In genomic region chr14:95218006-95218405, GRCh38 we compare ENCODE assay signal across 22 cellular contexts.
DNase-seq lines count a peak whose midpoint lies in the region; TF ChIP-seq lines count a peak whose summit lies in the region.
"Had no signal": no experiment of that assay in that cellular context is flagged by ENCODE, and none has a peak within 500 bp of the region (broad histone marks: within the 10 kb centered on the region; RNA-seq: fewer than 3 reads in every experiment).

No MANE protein-coding gene starts in this region.

- peaks cover 20% of the 10 kb centered on the region; the same call in 1 of the 2 replicates for H3K36me3 ChIP-seq in BLaER1
- H3K36me3 ChIP-seq in SJCRH30, result peaks cover 8% of the 10 kb centered on the region; the same call in 1 of the 2 replicates
- H3K36me3 ChIP-seq: HAP-1 had no signal

- H3K27me3 ChIP-seq in BLaER1, result no peaks in the 10 kb centered on the region
- no peaks in the 10 kb centered on the region for H3K27me3 ChIP-seq in SJCRH30

- H3K9me3 Mint-ChIP-seq in glutamatergic neuron (ENCODE audit: unreplicated experiment), result peaks cover 11% of the 10 kb centered on the region
- H3K9me3 Mint-ChIP-seq in mesothelial cell of epicardium, result no peaks in the 10 kb centered on the region
- H3K9me3 Mint-ChIP-seq in activated T-helper 1 cell treated with anti-CD3 and anti-CD28 coated beads, Interleukin-12 subunit alpha, Interleukin-12 subunit beta, Interleukin-2, Interleukin-4 antibody, amounts not matched to agents 30 ng/mL and 10 ng/mL and 1 ng/mL, durations not matched to agents 14 hours and 24 hours and 36 hours, result no peaks in the 10 kb centered on the region
- H3K9me3 Mint-ChIP-seq in activated CD4-positive, alpha-beta T cell treated with anti-CD3 and anti-CD28 coated beads, Interleukin-2, amount 10 ng/mL, durations not matched to agents 24 days and 14 days, result no peaks in the 10 kb centered on the region
- H3K9me3 Mint-ChIP-seq: CD8-positive, alpha-beta memory T cell; GM23338 had no signal

- H4K20me1 ChIP-seq in BLaER1, result no peaks in the 10 kb centered on the region

- H3K4me1 Mint-ChIP-seq in glutamatergic neuron (ENCODE audit: low read depth, unreplicated experiment) (peaks cover 55% of the 10 kb centered on the region), mesothelial cell of epicardium (peaks cover 71% of the 10 kb centered on the region)
- no peaks in the 10 kb centered on the region for H3K4me1 Mint-ChIP-seq in activated T-helper 1 cell treated with anti-CD3 and anti-CD28 coated beads, Interleukin-12 subunit alpha, Interleukin-12 subunit beta, Interleukin-2, Interleukin-4 antibody, amounts not matched to agents 30 ng/mL and 10 ng/mL and 1 ng/mL, durations not matched to agents 14 hours and 24 hours and 36 hours (ENCODE audit: low read depth)
- H3K4me1 Mint-ChIP-seq in activated CD4-positive, alpha-beta T cell treated with anti-CD3 and anti-CD28 coated beads, Interleukin-2, amount 10 ng/mL, durations not matched to agents 24 days and 14 days, result no peaks in the 10 kb centered on the region
- H3K4me1 Mint-ChIP-seq: CD4-positive, CD25-positive, alpha-beta regulatory T cell; CD8-positive, alpha-beta memory T cell had no signal

- H3K9ac ChIP-seq in BLaER1, result no peak overlapping the region

- TF ChIP-seq CTCF in glutamatergic neuron (IDR thresholded peaks at IDR 0.05; ENCODE audit: partially characterized antibody, unreplicated experiment) (no peak), mesothelial cell of epicardium (IDR thresholded peaks at IDR 0.05; ENCODE audit: unreplicated experiment) (no peak)

- H3K27ac Mint-ChIP-seq in glutamatergic neuron (ENCODE audit: unreplicated experiment) (peak overlapping the region; percentile 96), mesothelial cell of epicardium (peak overlapping the region; percentile 78)
- no peak overlapping the region for H3K27ac Mint-ChIP-seq in activated T-helper 1 cell treated with anti-CD3 and anti-CD28 coated beads, Interleukin-12 subunit alpha, Interleukin-12 subunit beta, Interleukin-2, Interleukin-4 antibody, amounts not matched to agents 30 ng/mL and 10 ng/mL and 1 ng/mL, durations not matched to agents 14 hours and 24 hours and 36 hours
- H3K27ac Mint-ChIP-seq in activated CD4-positive, alpha-beta T cell treated with anti-CD3 and anti-CD28 coated beads, Interleukin-2, amount 10 ng/mL, durations not matched to agents 24 days and 14 days, result no peak overlapping the region
- H3K27ac Mint-ChIP-seq: CD4-positive, CD25-positive, alpha-beta regulatory T cell; CD8-positive, alpha-beta memory T cell; GM23338; HFFc6 had no signal

- H3K4me1 ChIP-seq in BLaER1, result peaks cover 29% of the 10 kb centered on the region
- H3K4me1 ChIP-seq in SJCRH30, result peaks cover 59% of the 10 kb centered on the region
- H3K4me1 ChIP-seq: HAP-1 had no signal

- H3K4me3 Mint-ChIP-seq in glutamatergic neuron (ENCODE audit: unreplicated experiment) (peak overlapping the region; percentile 5), mesothelial cell of epicardium (no peak overlapping the region)
- no peak overlapping the region for H3K4me3 Mint-ChIP-seq in activated T-helper 1 cell treated with anti-CD3 and anti-CD28 coated beads, Interleukin-12 subunit alpha, Interleukin-12 subunit beta, Interleukin-2, Interleukin-4 antibody, amounts not matched to agents 30 ng/mL and 10 ng/mL and 1 ng/mL, durations not matched to agents 14 hours and 24 hours and 36 hours
- H3K4me3 Mint-ChIP-seq in activated CD4-positive, alpha-beta T cell treated with anti-CD3 and anti-CD28 coated beads, Interleukin-2, amount 10 ng/mL, durations not matched to agents 24 days and 14 days, result no peak overlapping the region
- H3K4me3 Mint-ChIP-seq: CD4-positive, CD25-positive, alpha-beta regulatory T cell; CD8-positive, alpha-beta memory T cell; GM23338; HFFc6 had no signal

- H3K36me3 Mint-ChIP-seq in glutamatergic neuron (ENCODE audit: unreplicated experiment) (peaks cover 9% of the 10 kb centered on the region), mesothelial cell of epicardium (peaks cover 23% of the 10 kb centered on the region)
- H3K36me3 Mint-ChIP-seq in activated T-helper 1 cell treated with anti-CD3 and anti-CD28 coated beads, Interleukin-12 subunit alpha, Interleukin-12 subunit beta, Interleukin-2, Interleukin-4 antibody, amounts not matched to agents 30 ng/mL and 10 ng/mL and 1 ng/mL, durations not matched to agents 14 hours and 24 hours and 36 hours (ENCODE audit: low read depth), result no peaks in the 10 kb centered on the region
- H3K36me3 Mint-ChIP-seq in activated CD4-positive, alpha-beta T cell treated with anti-CD3 and anti-CD28 coated beads, Interleukin-2, amount 10 ng/mL, durations not matched to agents 24 days and 14 days (ENCODE audit: low read depth), result no peaks in the 10 kb centered on the region
- H3K36me3 Mint-ChIP-seq: CD8-positive, alpha-beta memory T cell had no signal

- no peak for DNase-seq in SJCRH30
- DNase-seq in glutamatergic neuron, result no peak
- no peak for DNase-seq in mesothelial cell of epicardium (ENCODE audit: low spot score in 2 of 2, unreplicated experiment in 2 of 2)
- DNase-seq in globus pallidus (ENCODE audit: low spot score), result no peak
- no peak for DNase-seq in activated T-helper 1 cell treated with anti-CD3 and anti-CD28 coated beads, Interleukin-12 subunit alpha, Interleukin-12 subunit beta, Interleukin-2, Interleukin-4 antibody, amounts not matched to agents 30 ng/mL and 10 ng/mL and 1 ng/mL, durations not matched to agents 14 hours and 24 hours and 36 hours (ENCODE audit: low spot score)
- DNase-seq in activated CD4-positive, alpha-beta T cell treated with anti-CD3 and anti-CD28 coated beads, Interleukin-2, amount 10 ng/mL, durations not matched to agents 24 days and 14 days, result no peak
- DNase-seq in NCI-H2029 (lab: John Stamatoyannopoulos, UW), result no peak
- DNase-seq: 8988T; ACHN; CD4-positive, CD25-positive, alpha-beta regulatory T cell; CD8-positive, alpha-beta memory T cell; DMS 273 treated with DMSO at 0.1 percent for 48 hours; DMS79; EL; GDM1; HFFc6 had no signal

- H3K27me3 Mint-ChIP-seq in glutamatergic neuron (ENCODE audit: unreplicated experiment), result peaks cover 17% of the 10 kb centered on the region
- H3K27me3 Mint-ChIP-seq in mesothelial cell of epicardium (ENCODE audit: low read depth), result no peaks in the 10 kb centered on the region
- no peaks in the 10 kb centered on the region for H3K27me3 Mint-ChIP-seq in activated T-helper 1 cell treated with anti-CD3 and anti-CD28 coated beads, Interleukin-12 subunit alpha, Interleukin-12 subunit beta, Interleukin-2, Interleukin-4 antibody, amounts not matched to agents 30 ng/mL and 10 ng/mL and 1 ng/mL, durations not matched to agents 14 hours and 24 hours and 36 hours (ENCODE audit: insufficient read depth)
- no peaks in the 10 kb centered on the region for H3K27me3 Mint-ChIP-seq in activated CD4-positive, alpha-beta T cell treated with anti-CD3 and anti-CD28 coated beads, Interleukin-2, amount 10 ng/mL, durations not matched to agents 24 days and 14 days

- 0 out of 2 replicates have a peak overlapping the region, but pooled peaks have one; percentile 5 for H3K4me2 ChIP-seq in BLaER1
- H3K4me2 ChIP-seq: A549 had no signal

- H3K9me3 ChIP-seq in BLaER1, result peaks cover 33% of the 10 kb centered on the region
- no peaks in the 10 kb centered on the region for H3K9me3 ChIP-seq in SJCRH30 (replicated peaks)
- H3K9me3 ChIP-seq: A549, HAP-1 had no signal

- H3K4me3 ChIP-seq in BLaER1 (no peak overlapping the region), SJCRH30 (no peak overlapping the region)
- H3K4me3 ChIP-seq: A549, GM12878, GM23338, HAP-1 had no signal

- intact Hi-C loops in activated T-helper 1 cell treated with anti-CD3 and anti-CD28 coated beads, Interleukin-12 subunit alpha, Interleukin-12 subunit beta, Interleukin-2, Interleukin-4 antibody, amounts not matched to agents 30 ng/mL and 10 ng/mL and 1 ng/mL, durations not matched to agents 14 hours and 24 hours and 36 hours (cut with micrococcal nuclease), result no loop called here
- intact Hi-C loops in activated CD4-positive, alpha-beta T cell treated with anti-CD3 and anti-CD28 coated beads, Interleukin-2, amount 10 ng/mL, durations not matched to agents 24 days and 14 days (cut with micrococcal nuclease), result no loop called here

- H3K27ac ChIP-seq in BLaER1, result no peak overlapping the region
- H3K27ac ChIP-seq in SJCRH30, result peak overlapping the region; percentile 16
- H3K27ac ChIP-seq: A549, C4-2B had no signal

Comparison
In these comparisons a context has a peak if more than half of its experiments do, and no peak if none do; other contexts are left out.
1. H3K27ac Mint-ChIP-seq: peak in glutamatergic neuron (single experiment) and mesothelial cell of epicardium (single experiment); none in activated T-helper 1 cell treated with anti-CD3 and anti-CD28 coated beads, Interleukin-12 subunit alpha, Interleukin-12 subunit beta, Interleukin-2, Interleukin-4 antibody, amounts not matched to agents 30 ng/mL and 10 ng/mL and 1 ng/mL, durations not matched to agents 14 hours and 24 hours and 36 hours (single experiment) and activated CD4-positive, alpha-beta T cell treated with anti-CD3 and anti-CD28 coated beads, Interleukin-2, amount 10 ng/mL, durations not matched to agents 24 days and 14 days (single experiment).